ENCODE assay signal across 8 cellular contexts in genomic region chr17:42578282-42578869, GRCh38. TPM values are rescaled to one million over a fixed set of nuclear protein-coding genes. Genes with fewer than 3 reads are reported as not detected.
DNase-seq lines count a peak whose midpoint lies in the region; ATAC-seq, FAIRE-seq and TF ChIP-seq lines count a peak whose summit lies in the region.

No MANE protein-coding gene starts in this region.

- peaks cover 6% of the 10 kb centered on the region; the same call in 1 of the 2 replicates for H3K36me3 ChIP-seq in MM.1S (replicated peaks; ENCODE audit: insufficient read depth, low read length)
- peaks cover 0 to 61% of the 10 kb centered on the region in 2 donors for H3K36me3 ChIP-seq in gastroesophageal sphincter
- peaks cover 64% of the 10 kb centered on the region for H3K36me3 ChIP-seq in neuron (ENCODE audit: insufficient read depth, low read length)
- peaks cover 34 to 62% (median 46%) of the 10 kb centered on the region in 3 donors for H3K36me3 ChIP-seq in tibial artery

- H2AFZ ChIP-seq in MM.1S (ENCODE audit: low read length) (no peak overlapping the region), neuron (ENCODE audit: low read depth, low read length) (peak overlapping the region; percentile 74)

- peak overlapping the region; percentile 89 for H3K27ac Mint-ChIP-seq in activated naive CD4-positive, alpha-beta T cell treated with anti-CD3 and anti-CD28 coated beads, Interleukin-2, amount 10 ng/mL, durations not matched to agents 7 days and 5 days

- peaks cover 40% of the 10 kb centered on the region for H3F3A ChIP-seq in MM.1S (ENCODE audit: insufficient read depth, low read length)

- peak overlapping the region; percentile 90 for H3K4me3 ChIP-seq in MM.1S (ENCODE audit: low read length)
- peak overlapping the region; percentile 35 to 70 for H3K4me3 ChIP-seq in gastroesophageal sphincter
- peak overlapping the region; percentile 83 for H3K4me3 ChIP-seq in neuron (ENCODE audit: low read length)
- peak overlapping the region; percentile 57 to 61 for H3K4me3 ChIP-seq in tibial artery

- peak; percentile 66 for DNase-seq in DMS79 (lab: John Stamatoyannopoulos, UW)
- peak; percentile 75 for DNase-seq in H54 (ENCODE audit: insufficient read length, low spot score)
- peak; percentile 99 for DNase-seq in MM.1S
- peak; percentile 83 for DNase-seq in activated naive CD4-positive, alpha-beta T cell treated with anti-CD3 and anti-CD28 coated beads, Interleukin-2, amount 10 ng/mL, durations not matched to agents 7 days and 5 days
- DNase-seq in tibial artery = peak in 1 of 2 donors; percentile 69

- intact Hi-C loops in tibial artery (cut with DNase I; ENCODE audit: low total_unique reads) = loop anchor here (1.0 kb wide), 1 partner anchor 105 kb away; no protein-coding TSS in a partner anchor

- no peaks in the 10 kb centered on the region for H4K20me1 ChIP-seq in MM.1S (ENCODE audit: insufficient read depth, low read length)

- peak overlapping the region; percentile 95 for H3K9ac ChIP-seq in MM.1S (ENCODE audit: low read length)

- H3K9me3 ChIP-seq in MM.1S (replicated peaks; ENCODE audit: insufficient read depth, low read length) (no peaks in the 10 kb centered on the region), gastroesophageal sphincter (no peaks in the 10 kb centered on the region), neuron (ENCODE audit: low read length) (no peaks in the 10 kb centered on the region), tibial artery (no peaks in the 10 kb centered on the region)

- ATAC-seq in gastroesophageal sphincter = peak; percentile 57

- TF ChIP-seq POLR2A in H54 (IDR thresholded peaks at IDR 0.05; ENCODE audit: low read depth, low read length) = no peak
- TF ChIP-seq POLR2A in Raji (IDR thresholded peaks at IDR 0.05; ENCODE audit: insufficient read depth, low read depth, low read length) = 0 out of 2 replicates have a peak, but pooled peaks have one; percentile 22
- TF ChIP-seq POLR2A in gastroesophageal sphincter (IDR thresholded peaks at IDR 0.05) = no peak

- no peak for TF ChIP-seq EP300 in gastroesophageal sphincter (IDR thresholded peaks at IDR 0.05)

- TF ChIP-seq CTCF in MM.1S (IDR thresholded peaks at IDR 0.05; ENCODE audit: low read length) = peak; percentile 82
- peak; percentile 59 to 82 (median 73) for TF ChIP-seq CTCF in gastroesophageal sphincter (IDR thresholded peaks at IDR 0.05)
- TF ChIP-seq CTCF in tibial artery (IDR thresholded peaks at IDR 0.05) = peak; percentile 71 to 73

- H3K9me3 Mint-ChIP-seq in activated naive CD4-positive, alpha-beta T cell treated with anti-CD3 and anti-CD28 coated beads, Interleukin-2, amount 10 ng/mL, durations not matched to agents 7 days and 5 days = no peaks in the 10 kb centered on the region

- H3K4me1 ChIP-seq in MM.1S (ENCODE audit: low read length) = peaks cover 37% of the 10 kb centered on the region
- peaks cover 3 to 29% (median 10%) of the 10 kb centered on the region in 3 donors for H3K4me1 ChIP-seq in gastroesophageal sphincter
- H3K4me1 ChIP-seq in neuron (ENCODE audit: insufficient read depth, low read length) = peaks cover 23% of the 10 kb centered on the region
- H3K4me1 ChIP-seq in tibial artery = peaks cover 0 to 21% (median 19%) of the 10 kb centered on the region in 4 donors

- H3K27me3 ChIP-seq in MM.1S (replicated peaks; ENCODE audit: insufficient read depth, low read length) (no peaks in the 10 kb centered on the region), gastroesophageal sphincter (no peaks in the 10 kb centered on the region), neuron (ENCODE audit: insufficient read depth, low read length) (no peaks in the 10 kb centered on the region), tibial artery (no peaks in the 10 kb centered on the region)

- H3K4me3 Mint-ChIP-seq in activated naive CD4-positive, alpha-beta T cell treated with anti-CD3 and anti-CD28 coated beads, Interleukin-2, amount 10 ng/mL, durations not matched to agents 7 days and 5 days = peak overlapping the region; percentile 92

- no peak for FAIRE-seq in H54 (lab: Jason Lieb, UNC)

- CTCF ChIA-PET in activated naive CD4-positive, alpha-beta T cell treated with anti-CD3 and anti-CD28 coated beads, Interleukin-2, amount 10 ng/mL, durations not matched to agents 7 days and 5 days (lab: Charles Lee) = interaction anchor here (0.6 to 4.0 kb wide), 42 partner anchors 8 to 547 kb away, joined by 3 to 77 read pairs (median 4); partner anchors contain the start of genes BRCA1, CCR10, CNTNAP1 and MLX

- peaks cover 65% of the 10 kb centered on the region for H3K79me2 ChIP-seq in MM.1S (ENCODE audit: low read length)

- H3K27ac ChIP-seq in MM.1S (ENCODE audit: low read length) = peak overlapping the region; percentile 98
- peak overlapping the region; percentile 68 to 90 (median 86) for H3K27ac ChIP-seq in gastroesophageal sphincter
- H3K27ac ChIP-seq in tibial artery = peak overlapping the region; percentile 78 to 89

- 0% methylated on average over 5 to 9 of the region's 20 CpGs for WGBS in gastroesophageal sphincter (ENCODE audit: low coverage in 1 of 2), 2 donors

- H3K9me2 ChIP-seq in MM.1S (replicated peaks; ENCODE audit: insufficient read depth, low read length) = no peaks in the 10 kb centered on the region

- peaks cover 48% of the 10 kb centered on the region for H3K4me1 Mint-ChIP-seq in activated naive CD4-positive, alpha-beta T cell treated with anti-CD3 and anti-CD28 coated beads, Interleukin-2, amount 10 ng/mL, durations not matched to agents 7 days and 5 days

- H3K4me2 ChIP-seq in MM.1S (ENCODE audit: low read depth, low read length) = peak overlapping the region; percentile 71

- H3K36me3 Mint-ChIP-seq in activated naive CD4-positive, alpha-beta T cell treated with anti-CD3 and anti-CD28 coated beads, Interleukin-2, amount 10 ng/mL, durations not matched to agents 7 days and 5 days = peaks cover 68% of the 10 kb centered on the region

- no peaks in the 10 kb centered on the region for H3K27me3 Mint-ChIP-seq in activated naive CD4-positive, alpha-beta T cell treated with anti-CD3 and anti-CD28 coated beads, Interleukin-2, amount 10 ng/mL, durations not matched to agents 7 days and 5 days

RNA-seq across cellular contexts. Expression of gene PSMC3IP, which starts 0.8 kb away (rescaled TPM):
- total RNA-seq in gastroesophageal sphincter = 1 to 10 TPM; 4.0 to 6.8 (median 4.8) TPM

RNA-seq across cellular contexts. Expression of gene MLX, which starts 11.5 kb away (rescaled TPM):
- 10 to 100 TPM; 24.4 to 33.9 (median 26.0) TPM for total RNA-seq in gastroesophageal sphincter

RNA-seq across cellular contexts. Expression of gene COASY, which starts 16.4 kb away (rescaled TPM):
- 10 to 100 TPM; 16.8 to 25.8 (median 19.9) TPM for total RNA-seq in gastroesophageal sphincter

RNA-seq across cellular contexts. Expression of gene HSD17B1, which starts 25.7 kb away (rescaled TPM):
- 1 to 10 TPM in 1 of 4 donors, under 1 TPM in 3; 0.39 to 1.4 (median 0.69) TPM for total RNA-seq in gastroesophageal sphincter

RNA-seq across cellular contexts. Expression of gene RETREG3, which starts 30.8 kb away (rescaled TPM):
- total RNA-seq in gastroesophageal sphincter = 10 to 100 TPM; 50.6 to 65.8 (median 54.4) TPM
